8 cellular contexts compared by ENCODE assay signal in genomic region chrX:103686199-103687072, GRCh38. TPM values are rescaled to one million over a fixed set of nuclear protein-coding genes. Genes with fewer than 3 reads are reported as not detected.
DNase-seq lines count a peak whose midpoint lies in the region; ATAC-seq and TF ChIP-seq lines count a peak whose summit lies in the region.

Gene MORF4L2 (minus strand): TSS chrX:103686699. CDS start chrX:103677027, 9,672 bp downstream.

- peak within 1 kb of the TSS; percentile 76 for H3K4me3 ChIP-seq in choroid plexus epithelial cell (ENCODE audit: low read depth, low read length)
- H3K4me3 ChIP-seq in kidney epithelial cell (ENCODE audit: low read depth, low read length), result peak within 1 kb of the TSS; percentile 80

- no peaks in the 10 kb centered on the region for H3K27me3 ChIP-seq in kidney epithelial cell (ENCODE audit: control insufficient read depth, insufficient read depth, low read length)

- TF ChIP-seq POLR2A in GM19099 (IDR thresholded peaks at IDR 0.05; ENCODE audit: extremely low read depth, insufficient read length, low read depth), result peak; percentile 81

- peak; percentile 91 for ATAC-seq in HG03432 (IDR thresholded peaks at IDR 0.05; ENCODE audit: unreplicated experiment)

- H3K36me3 ChIP-seq in kidney epithelial cell (ENCODE audit: control insufficient read depth, insufficient read depth, low read length), result no peaks in the 10 kb centered on the region

- no peak for TF ChIP-seq CTCF in choroid plexus epithelial cell (conservative IDR thresholded peaks at IDR 0.05; ENCODE audit: low read depth, low read length)
- no peak for TF ChIP-seq CTCF in kidney epithelial cell (IDR thresholded peaks at IDR 0.05; ENCODE audit: insufficient read depth, low read length, poor library complexity, severe bottlenecking)

- DNase-seq in AML-193 (lab: John Stamatoyannopoulos, UW), result peak; percentile 83 to 92
- DNase-seq in NCI-H510A (lab: John Stamatoyannopoulos, UW), result peak; percentile 89
- peak; percentile 77 for DNase-seq in activated CD4-positive, alpha-beta T cell treated with anti-CD3 and anti-CD28 coated beads for 1 hour
- DNase-seq in choroid plexus epithelial cell (ENCODE audit: low read depth), result peak; percentile 99
- peak; percentile 92 for DNase-seq in kidney epithelial cell (ENCODE audit: low read depth)
- DNase-seq in stimulated activated CD4-positive, alpha-beta T cell treated with anti-CD3 and anti-CD28 coated beads, Interleukin-1b, Interleukin-23, amount 100 ng/mL, for 24 hours (ENCODE audit: low read depth in 4 of 4, low spot score in 1 of 4), result peak; percentile 38 to 74 (median 58)

RNA-seq across cellular contexts. Expression of gene MORF4L2, which starts in this region (rescaled TPM):
- total RNA-seq in kidney epithelial cell, result 297 and 373 TPM in 2 replicates

Comparison
In these comparisons a context has a peak if more than half of its experiments do, and no peak if none do; other contexts are left out.
1. Peak in every context shown above with its lines: DNase-seq, ATAC-seq and H3K4me3 ChIP-seq.